ENCODE assay signal across 8 cellular contexts in genomic region chr7:94449151-94449725, GRCh38.
DNase-seq lines count a peak whose midpoint lies in the region; ATAC-seq and TF ChIP-seq lines count a peak whose summit lies in the region.

No MANE protein-coding gene starts in this region.

- H3K4me3 ChIP-seq in RWPE2 (ENCODE audit: severe bottlenecking) (no peak overlapping the region), parathyroid adenoma (ENCODE audit: low read depth, low read length) (no peak overlapping the region)
- no peak overlapping the region for H3K4me3 ChIP-seq in effector memory CD4-positive, alpha-beta T cell (ENCODE audit: insufficient read depth, low read depth, low read length, poor library complexity, severe bottlenecking)

- no peak overlapping the region for H3K4me2 ChIP-seq in parathyroid adenoma (ENCODE audit: low read length)

- peaks cover 3% of the 10 kb centered on the region for H3K27me3 ChIP-seq in RWPE2 (ENCODE audit: insufficient read depth, poor library complexity, severe bottlenecking)
- H3K27me3 ChIP-seq in parathyroid adenoma (ENCODE audit: control insufficient read depth, insufficient read depth, low read length): no peaks in the 10 kb centered on the region
- H3K27me3 ChIP-seq in effector memory CD4-positive, alpha-beta T cell (replicated peaks; ENCODE audit: control insufficient read depth, insufficient read depth, low read length, poor library complexity, severe bottlenecking): no peaks in the 10 kb centered on the region

- H3K9me3 ChIP-seq in RWPE2 (ENCODE audit: severe bottlenecking) (no peaks in the 10 kb centered on the region), parathyroid adenoma (ENCODE audit: control insufficient read depth, low read length) (no peaks in the 10 kb centered on the region)
- no peaks in the 10 kb centered on the region for H3K9me3 ChIP-seq in effector memory CD4-positive, alpha-beta T cell (ENCODE audit: control insufficient read depth, low read length)

- no peaks in the 10 kb centered on the region for H3K79me2 ChIP-seq in parathyroid adenoma

- no peaks in the 10 kb centered on the region for H3K4me1 ChIP-seq in RWPE2 (ENCODE audit: insufficient read depth, poor library complexity, severe bottlenecking)
- H3K4me1 ChIP-seq in parathyroid adenoma: no peaks in the 10 kb centered on the region
- H3K4me1 ChIP-seq in effector memory CD4-positive, alpha-beta T cell (ENCODE audit: control insufficient read depth, insufficient read depth, low read length, poor library complexity, severe bottlenecking): no peaks in the 10 kb centered on the region

- H3K9ac ChIP-seq in parathyroid adenoma: no peak overlapping the region

- TF ChIP-seq CTCF in LNCAP (IDR thresholded peaks at IDR 0.05): peak; percentile 67
- TF ChIP-seq CTCF in RWPE2 (IDR thresholded peaks at IDR 0.05; ENCODE audit: poor library complexity, severe bottlenecking): peak; percentile 92
- peak; percentile 83 for TF ChIP-seq CTCF in parathyroid adenoma (IDR thresholded peaks at IDR 0.05)

- H3K27ac ChIP-seq in RWPE2 (ENCODE audit: poor library complexity, severe bottlenecking) (no peak overlapping the region), parathyroid adenoma (no peak overlapping the region)
- no peak overlapping the region for H3K27ac ChIP-seq in effector memory CD4-positive, alpha-beta T cell (ENCODE audit: insufficient read depth, low read length, poor library complexity, severe bottlenecking)

- DNase-seq in DMS 273 treated with DMSO at 0.1 percent for 48 hours (lab: John Stamatoyannopoulos, UW): peak; percentile 60
- no peak for DNase-seq in RWPE2 (ENCODE audit: low spot score)
- peak; percentile 31 for DNase-seq in fibroblast of gingiva (ENCODE audit: low read depth)
- no peak for DNase-seq in activated CD4-positive, alpha-beta T cell treated with anti-CD3 and anti-CD28 coated beads for 48 hours
- no peak for DNase-seq in effector memory CD4-positive, alpha-beta T cell

- no peaks in the 10 kb centered on the region for H3K36me3 ChIP-seq in RWPE2 (ENCODE audit: low read depth)
- H3K36me3 ChIP-seq in parathyroid adenoma (ENCODE audit: control insufficient read depth, insufficient read depth, low read length): no peaks in the 10 kb centered on the region
- no peaks in the 10 kb centered on the region for H3K36me3 ChIP-seq in effector memory CD4-positive, alpha-beta T cell (ENCODE audit: control insufficient read depth, insufficient read depth, low read length)

- peak overlapping the region; percentile 52 for H2AFZ ChIP-seq in parathyroid adenoma

- ATAC-seq in GM21367 (IDR thresholded peaks at IDR 0.05; ENCODE audit: unreplicated experiment) (peak; percentile 78), RWPE2 (ENCODE audit: low read depth) (no peak)

Comparison
In these comparisons a context has a peak if more than half of its experiments do, and no peak if none do; other contexts are left out.
1. DNase-seq: peak in DMS 273 treated with DMSO at 0.1 percent for 48 hours (single experiment) and fibroblast of gingiva (single experiment); none in RWPE2 (single experiment), activated CD4-positive, alpha-beta T cell treated with anti-CD3 and anti-CD28 coated beads for 48 hours (single experiment) and effector memory CD4-positive, alpha-beta T cell (0 of 3).
2. Peak in every context shown above with its lines, with median percentiles within 50 percentile points of each other: CTCF ChIP-seq.